ENCODE assay signal across 8 cellular contexts in genomic region chr21:8205094-8205891, GRCh38.
DNase-seq lines count a peak whose midpoint lies in the region; ATAC-seq and TF ChIP-seq lines count a peak whose summit lies in the region.
"Not testable (repeated sequence)": the region's sequence is repeated elsewhere in the genome, so short reads cannot be mapped to it uniquely, and the experiment has no call there.

No MANE protein-coding gene starts in this region.

- not testable (repeated sequence) for DNase-seq in CD4-positive, CD25-positive, alpha-beta regulatory T cell; GM23338 (ENCODE audit: low spot score); activated T-cell treated with anti-CD3 and anti-CD28 coated beads, Interleukin-2, amount 50 U/mL, for 72 hours; left lung; natural killer cell; upper lobe of left lung

- H2AFZ ChIP-seq in GM23338, result not testable (repeated sequence)

- H3K4me1 Mint-ChIP-seq in CD4-positive, CD25-positive, alpha-beta regulatory T cell; GM23338; activated T-cell treated with anti-CD3 and anti-CD28 coated beads, Interleukin-2, amount 50 U/mL, for 72 hours (ENCODE audit: low read depth); natural killer cell: not testable (repeated sequence)

- H3K4me3 Mint-ChIP-seq in CD4-positive, CD25-positive, alpha-beta regulatory T cell; GM23338; activated T-cell treated with anti-CD3 and anti-CD28 coated beads, Interleukin-2, amount 50 U/mL, for 72 hours; natural killer cell: not testable (repeated sequence)

- H3K27me3 Mint-ChIP-seq in CD4-positive, CD25-positive, alpha-beta regulatory T cell; GM23338 (ENCODE audit: insufficient read depth, low read depth, poor library complexity); activated T-cell treated with anti-CD3 and anti-CD28 coated beads, Interleukin-2, amount 50 U/mL, for 72 hours (ENCODE audit: low read depth); natural killer cell (ENCODE audit: low read depth in 2 of 2): not testable (repeated sequence)

- H3K4me1 ChIP-seq in CD4-positive, CD25-positive, alpha-beta regulatory T cell (ENCODE audit: control insufficient read depth, insufficient read depth, low read length, poor library complexity, severe bottlenecking); GM23338 (ENCODE audit: insufficient read depth); gastroesophageal sphincter; left lung; upper lobe of left lung: not testable (repeated sequence)

- not testable (repeated sequence) for H3K27ac Mint-ChIP-seq in CD4-positive, CD25-positive, alpha-beta regulatory T cell; GM23338; activated T-cell treated with anti-CD3 and anti-CD28 coated beads, Interleukin-2, amount 50 U/mL, for 72 hours; natural killer cell

- H3K9me2 ChIP-seq in GM23338 (ENCODE audit: insufficient read depth), result not testable (repeated sequence)

- H4K20me1 ChIP-seq in GM23338 (replicated peaks; ENCODE audit: insufficient read depth), result not testable (repeated sequence)

- TF ChIP-seq POLR2A in gastroesophageal sphincter (IDR thresholded peaks at IDR 0.05); upper lobe of left lung (IDR thresholded peaks at IDR 0.05): not testable (repeated sequence)

- not testable (repeated sequence) for TF ChIP-seq EP300 in gastroesophageal sphincter (IDR thresholded peaks at IDR 0.05); upper lobe of left lung (IDR thresholded peaks at IDR 0.05)

- H3K9me3 Mint-ChIP-seq in CD4-positive, CD25-positive, alpha-beta regulatory T cell; GM23338; activated T-cell treated with anti-CD3 and anti-CD28 coated beads, Interleukin-2, amount 50 U/mL, for 72 hours; natural killer cell: not testable (repeated sequence)

- not testable (repeated sequence) for H3K9me3 ChIP-seq in CD4-positive, CD25-positive, alpha-beta regulatory T cell (ENCODE audit: control insufficient read depth in 2 of 2, low read length in 2 of 2); gastroesophageal sphincter; left lung; upper lobe of left lung

- H3K27me3 ChIP-seq in CD4-positive, CD25-positive, alpha-beta regulatory T cell (ENCODE audit: control insufficient read depth, insufficient read depth, low read length); GM23338 (ENCODE audit: insufficient read depth); gastroesophageal sphincter; left lung; upper lobe of left lung: not testable (repeated sequence)

- intact Hi-C loops in left lung (cut with DNase I); natural killer cell (cut with micrococcal nuclease): not testable (repeated sequence)

- not testable (repeated sequence) for H3K4me3 ChIP-seq in CD4-positive, CD25-positive, alpha-beta regulatory T cell (ENCODE audit: low read depth, low read length); GM23338; gastroesophageal sphincter; left lung; upper lobe of left lung

- ATAC-seq in CD4-positive, CD25-positive, alpha-beta regulatory T cell (ENCODE audit: low read depth in 2 of 2), result peak; percentile 74 to 91
- ATAC-seq in GM23338 (peak; percentile 100), SK-N-SH treated with all-trans-retinoic acid at 6 μM for 48 hours (peak; percentile 99), gastroesophageal sphincter (peak; percentile 83), left lung (peak; percentile 99), natural killer cell (peak in 2 of 3 donors; percentile 66 to 98), upper lobe of left lung (ENCODE audit: low FRiP score in 2 of 2) (peak; percentile 100)
- peak; percentile 98 to 100 for ATAC-seq in activated T-cell treated with anti-CD3 and anti-CD28 coated beads, Interleukin-2, amount 50 U/mL, for 72 hours (replicated peaks in 1 of 2)

- not testable (repeated sequence) for H3K36me3 Mint-ChIP-seq in CD4-positive, CD25-positive, alpha-beta regulatory T cell; GM23338 (ENCODE audit: low read depth); activated T-cell treated with anti-CD3 and anti-CD28 coated beads, Interleukin-2, amount 50 U/mL, for 72 hours (ENCODE audit: insufficient read depth in 2 of 2); natural killer cell

- H3K79me2 ChIP-seq in GM23338 (replicated peaks; ENCODE audit: insufficient read depth), result not testable (repeated sequence)

- H3K36me3 ChIP-seq in CD4-positive, CD25-positive, alpha-beta regulatory T cell (ENCODE audit: control insufficient read depth, insufficient read depth, low read length); GM23338 (ENCODE audit: insufficient read depth); gastroesophageal sphincter; left lung; upper lobe of left lung: not testable (repeated sequence)

- not testable (repeated sequence) for TF ChIP-seq CTCF in GM23338 (conservative IDR thresholded peaks at IDR 0.05; ENCODE audit: low read depth in 2 of 2); gastroesophageal sphincter (IDR thresholded peaks at IDR 0.05); left lung (IDR thresholded peaks at IDR 0.05); natural killer cell (IDR thresholded peaks at IDR 0.05); upper lobe of left lung (IDR thresholded peaks at IDR 0.05)

- not testable (repeated sequence) for H3F3A ChIP-seq in GM23338 (replicated peaks; ENCODE audit: low read depth)

- not testable (repeated sequence) for H3K4me2 ChIP-seq in GM23338

- WGBS in gastroesophageal sphincter (ENCODE audit: low coverage in 1 of 2), 2 donors, result no CpG with 5 or more reads among the region's 111 CpGs
- no CpG with 5 or more reads among the region's 111 CpGs for WGBS in upper lobe of left lung, 2 donors

- not testable (repeated sequence) for H3K27ac ChIP-seq in CD4-positive, CD25-positive, alpha-beta regulatory T cell (ENCODE audit: insufficient read depth, low read length, poor library complexity, severe bottlenecking); GM23338 (ENCODE audit: low read depth); gastroesophageal sphincter; left lung; upper lobe of left lung
